1 cellular context compared by ENCODE assay signal in the genomic region with DNA sequence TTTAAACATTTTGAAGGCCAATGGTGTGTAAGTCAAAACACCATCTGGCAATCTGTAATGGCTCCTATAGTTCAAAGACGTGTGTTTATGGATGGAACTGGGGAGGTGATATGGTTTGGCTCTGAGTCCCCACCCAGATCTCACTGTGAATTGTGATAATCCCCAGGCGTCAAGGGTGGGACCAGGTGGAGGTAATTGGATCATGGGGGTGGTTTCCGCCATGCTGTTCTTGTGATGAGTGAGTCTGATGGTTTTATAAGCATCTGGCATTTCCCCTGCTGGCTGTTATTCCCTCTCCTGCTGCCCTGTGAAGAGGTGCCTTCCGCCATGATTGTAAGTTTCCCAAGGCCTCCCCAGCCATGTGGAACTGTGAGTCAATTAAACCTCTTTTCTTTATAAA. TPM values are rescaled to one million over a fixed set of nuclear protein-coding genes. Genes with fewer than 3 reads are reported as not detected.
"Had no signal": no experiment of that assay in that cellular context is flagged by ENCODE, and none has a peak within 500 bp of the region (broad histone marks: within the 10 kb centered on the region; RNA-seq: fewer than 3 reads in every experiment).

No MANE protein-coding gene starts in this region.

RNA-seq across cellular contexts. Expression of a gene that starts 52.2 kb away (rescaled TPM):
- total RNA-seq: PC-9 had no signal
